In genomic region chr20:36141310-36141709, GRCh38 we compare ENCODE assay signal across 13 cellular contexts.
"Had no signal": no experiment of that assay in that cellular context is flagged by ENCODE, and none has a peak within 500 bp of the region (broad histone marks: within the 10 kb centered on the region; RNA-seq: fewer than 3 reads in every experiment).

No MANE protein-coding gene starts in this region.

- H3K36me3 Mint-ChIP-seq: memory B cell had no signal

- H3K4me3 Mint-ChIP-seq: activated B cell treated with CpG ODN at 0.5 μM for 24 hours; activated CD4-positive, alpha-beta T cell treated with anti-CD3 and anti-CD28 coated beads, Interleukin-2, amount 10 ng/mL, durations not matched to agents 24 days and 14 days; activated naive CD8-positive, alpha-beta T cell treated with anti-CD3 and anti-CD28 coated beads, Interleukin-2, amount 50 U/mL, for 24 hours; activated T-helper 1 cell treated with anti-CD3 and anti-CD28 coated beads, Interleukin-12 subunit alpha, Interleukin-12 subunit beta, Interleukin-2, Interleukin-4 antibody, amounts not matched to agents 30 ng/mL and 10 ng/mL and 1 ng/mL, durations not matched to agents 14 hours and 24 hours and 36 hours; memory B cell had no signal

- H3K4me1 ChIP-seq: left lung had no signal

- H3K27ac Mint-ChIP-seq: activated B cell treated with CpG ODN at 0.5 μM for 24 hours; activated CD4-positive, alpha-beta T cell treated with anti-CD3 and anti-CD28 coated beads, Interleukin-2, amount 10 ng/mL, durations not matched to agents 24 days and 14 days; activated naive CD8-positive, alpha-beta T cell treated with anti-CD3 and anti-CD28 coated beads, Interleukin-2, amount 50 U/mL, for 24 hours; activated T-helper 1 cell treated with anti-CD3 and anti-CD28 coated beads, Interleukin-12 subunit alpha, Interleukin-12 subunit beta, Interleukin-2, Interleukin-4 antibody, amounts not matched to agents 30 ng/mL and 10 ng/mL and 1 ng/mL, durations not matched to agents 14 hours and 24 hours and 36 hours; memory B cell had no signal

- H3K27ac ChIP-seq: ascending aorta, heart right ventricle, left lung, sigmoid colon, stomach, thoracic aorta had no signal

- H3K9me3 ChIP-seq: ascending aorta, heart right ventricle, left lung, sigmoid colon, stomach, thoracic aorta had no signal

- H3K36me3 ChIP-seq: ascending aorta, heart right ventricle, left lung, sigmoid colon, stomach, thoracic aorta had no signal

- H3K4me3 ChIP-seq: ascending aorta, heart right ventricle, left lung, sigmoid colon, stomach, thoracic aorta had no signal

- H3K9me3 Mint-ChIP-seq: activated B cell treated with CpG ODN at 0.5 μM for 24 hours; activated CD4-positive, alpha-beta T cell treated with anti-CD3 and anti-CD28 coated beads, Interleukin-2, amount 10 ng/mL, durations not matched to agents 24 days and 14 days; activated naive CD8-positive, alpha-beta T cell treated with anti-CD3 and anti-CD28 coated beads, Interleukin-2, amount 50 U/mL, for 24 hours; activated T-helper 1 cell treated with anti-CD3 and anti-CD28 coated beads, Interleukin-12 subunit alpha, Interleukin-12 subunit beta, Interleukin-2, Interleukin-4 antibody, amounts not matched to agents 30 ng/mL and 10 ng/mL and 1 ng/mL, durations not matched to agents 14 hours and 24 hours and 36 hours; memory B cell had no signal

- ATAC-seq: heart right ventricle, left lung had no signal

- DNase-seq: activated B cell treated with CpG ODN at 0.5 μM for 24 hours; activated CD4-positive, alpha-beta T cell treated with anti-CD3 and anti-CD28 coated beads, Interleukin-2, amount 10 ng/mL, durations not matched to agents 24 days and 14 days; activated naive CD4-positive, alpha-beta T cell treated with Interleukin-2 at 50 U/mL for 16 hours; activated naive CD8-positive, alpha-beta T cell treated with anti-CD3 and anti-CD28 coated beads, Interleukin-2, amount 50 U/mL, for 24 hours; heart right ventricle; left lung; sigmoid colon; stimulated activated CD4-positive, alpha-beta T cell treated with anti-CD3 and anti-CD28 coated beads, Interleukin-4, amount 100 ng/mL, for 24 hours; stomach had no signal

- H3K27me3 ChIP-seq: ascending aorta, heart right ventricle, left lung, sigmoid colon, stomach had no signal
